ENCODE assay signal across 19 cellular contexts in the genomic region with DNA sequence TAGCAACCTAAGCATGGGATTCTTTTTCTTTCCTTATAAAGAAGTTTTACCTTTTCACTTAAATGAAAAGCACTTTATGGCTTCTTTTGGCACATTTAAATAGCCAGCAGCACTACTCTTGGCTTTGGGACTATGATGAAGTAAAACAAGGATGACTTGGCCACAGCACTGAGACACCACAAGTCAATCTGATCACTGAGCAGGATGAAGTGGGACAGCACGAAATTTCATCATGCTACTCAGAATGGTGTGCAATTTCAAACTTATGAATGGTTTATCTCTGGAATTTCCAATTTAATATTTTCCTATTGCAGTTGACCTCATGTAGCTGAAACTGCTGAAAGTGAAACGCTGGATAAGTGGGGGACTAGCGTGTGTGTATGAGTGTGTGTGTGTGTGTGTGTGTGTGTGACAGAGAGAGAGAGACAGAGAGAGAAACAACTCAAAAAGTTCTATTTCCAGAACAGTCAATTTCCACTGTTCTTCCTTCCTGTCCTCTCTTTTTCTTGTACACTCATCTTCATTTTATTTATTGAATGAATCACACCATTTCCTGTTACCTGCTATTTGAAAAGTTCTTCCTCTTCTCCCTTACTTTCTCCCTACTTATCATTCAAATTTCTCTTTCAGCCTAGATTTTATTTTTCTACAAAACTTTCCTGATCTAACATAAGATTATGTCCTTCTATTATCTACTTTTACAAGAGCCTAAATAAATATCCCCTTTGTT.
"Had no signal": no experiment of that assay in that cellular context is flagged by ENCODE, and none has a peak within 500 bp of the region (broad histone marks: within the 10 kb centered on the region; RNA-seq: fewer than 3 reads in every experiment).

No MANE protein-coding gene starts in this region.

- H3K27me3 ChIP-seq: cardiac muscle cell, sigmoid colon, upper lobe of right lung had no signal

- H3K4me3 ChIP-seq: cardiac muscle cell, lung, sigmoid colon, thoracic aorta, upper lobe of right lung had no signal

- H3K4me1 ChIP-seq: sigmoid colon, upper lobe of right lung had no signal

- DNase-seq: activated B cell treated with CpG ODN at 0.5 μM for 24 hours; activated CD4-positive, alpha-beta memory T cell treated with anti-CD3 and anti-CD28 coated beads for 36 hours; activated CD4-positive, alpha-beta T cell treated with anti-CD3 and anti-CD28 coated beads for 4 hours; activated gamma-delta T cell treated with Interleukin-2 at 50 U/mL for 16 hours; activated T-cell treated with anti-CD3 and anti-CD28 coated beads for 4 hours; dermis blood vessel endothelial cell; effector memory CD4-positive, alpha-beta T cell; foreskin fibroblast; hippocampal formation; islet precursor cell; midbrain; nucleus accumbens; sigmoid colon; stimulated activated naive B cell treated with anti-CD40 and anti-IgM and Interleukin-4, amounts not matched to agents 10 μg/mL and 1 μg/mL and 100 μg/mL, for 72 hours; upper lobe of right lung had no signal

- H3K27ac ChIP-seq: cardiac muscle cell, sigmoid colon, thoracic aorta, upper lobe of right lung had no signal

- H3K9me3 ChIP-seq: sigmoid colon, thoracic aorta, upper lobe of right lung had no signal

- H3K36me3 ChIP-seq: cardiac muscle cell, sigmoid colon, thoracic aorta, upper lobe of right lung had no signal

- FAIRE-seq: endothelial cell of umbilical vein had no signal

- ATAC-seq: stimulated activated naive B cell treated with anti-CD40 and anti-IgM and Interleukin-4, amounts not matched to agents 10 μg/mL and 1 μg/mL and 100 μg/mL, for 72 hours; upper lobe of right lung had no signal
